ENCODE assay signal across 11 cellular contexts in the genomic region with DNA sequence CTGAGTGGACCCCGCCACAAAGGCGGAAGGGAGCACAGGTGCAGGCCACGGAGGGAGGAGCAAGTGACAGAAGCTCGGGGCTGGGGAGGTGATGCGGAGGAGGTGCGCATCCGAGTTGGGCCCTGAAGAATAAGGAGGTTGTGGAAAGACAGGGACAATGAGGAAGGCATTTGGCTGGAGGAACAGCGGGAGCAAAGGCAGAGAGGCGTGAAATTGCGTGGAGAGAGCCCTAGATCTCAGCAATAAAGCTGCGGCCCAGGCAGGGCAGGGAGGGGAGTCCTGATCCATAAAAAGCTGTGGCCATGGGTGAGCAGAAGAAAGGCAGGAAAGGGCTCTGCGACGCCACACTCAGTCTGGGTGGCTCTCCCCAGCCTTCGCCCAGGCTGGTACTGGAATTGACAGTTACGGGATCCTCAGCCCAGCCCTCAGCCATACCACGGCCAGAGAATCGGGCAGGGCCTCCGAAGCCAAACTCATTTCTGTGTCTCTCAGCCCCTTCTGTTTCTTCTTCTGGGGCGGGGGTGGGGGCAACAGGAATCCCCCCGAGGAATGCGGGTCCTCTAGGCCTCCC. TPM values are rescaled to one million over a fixed set of nuclear protein-coding genes. Genes with fewer than 3 reads are reported as not detected.
DNase-seq lines count a peak whose midpoint lies in the region; ATAC-seq and TF ChIP-seq lines count a peak whose summit lies in the region.
"Had no signal": no experiment of that assay in that cellular context is flagged by ENCODE, and none has a peak within 500 bp of the region (broad histone marks: within the 10 kb centered on the region; RNA-seq: fewer than 3 reads in every experiment).

No MANE protein-coding gene starts in this region.

- intact Hi-C loops in psoas muscle (cut with DNase I): no loop called here

- 55 to 66% (median 65%) methylated on average over 21 of the region's 21 CpGs for WGBS in psoas muscle, 3 donors

- POLR2A ChIA-PET in CD8-positive, alpha-beta memory T cell (lab: Charles Lee): no interaction called here
- POLR2A ChIA-PET in RWPE1 (lab: Yijun Ruan, JAX; ENCODE audit: low non-redundant PET): no interaction called here

- peak overlapping the region in 6 of 7 donors; percentile 45 to 83 (median 78) for H3K4me3 Mint-ChIP-seq in CD8-positive, alpha-beta memory T cell
- H3K4me3 Mint-ChIP-seq in IgD-negative memory B cell (peak overlapping the region; percentile 34 to 92 (median 84)), glutamatergic neuron (ENCODE audit: unreplicated experiment) (peak overlapping the region; percentile 94)

- H3K36me3 Mint-ChIP-seq in CD8-positive, alpha-beta memory T cell: peaks cover 0 to 4% (median 0%) of the 10 kb centered on the region in 3 donors
- H3K36me3 Mint-ChIP-seq in IgD-negative memory B cell (peaks cover 6% of the 10 kb centered on the region), glutamatergic neuron (ENCODE audit: unreplicated experiment) (no peaks in the 10 kb centered on the region)

- DNase-seq in CD8-positive, alpha-beta memory T cell: no peak
- DNase-seq in glutamatergic neuron (no peak), psoas muscle (no peak), occipital lobe (lab: John Stamatoyannopoulos, UW) (no peak), RWPE1 (ENCODE audit: low spot score) (no peak), NCI-H748 treated with DMSO at 0.1 percent for 48 hours (lab: John Stamatoyannopoulos, UW) (no peak)
- DNase-seq: foreskin melanocyte, NCI-H2081 had no signal

- no peak overlapping the region for H3K27ac ChIP-seq in CD8-positive, alpha-beta memory T cell (ENCODE audit: low read depth, low read length)
- H3K27ac ChIP-seq in psoas muscle (no peak overlapping the region), RWPE1 (no peak overlapping the region)

- peaks cover 5 to 24% (median 12%) of the 10 kb centered on the region in 3 donors for H3K4me1 Mint-ChIP-seq in CD8-positive, alpha-beta memory T cell
- H3K4me1 Mint-ChIP-seq in IgD-negative memory B cell (peaks cover 2 to 10% (median 5%) of the 10 kb centered on the region in 3 donors), glutamatergic neuron (ENCODE audit: low read depth, unreplicated experiment) (peaks cover 31% of the 10 kb centered on the region)

- ATAC-seq in psoas muscle (no peak), GM21381 (IDR thresholded peaks at IDR 0.05; ENCODE audit: unreplicated experiment) (no peak)

- peaks cover 8% of the 10 kb centered on the region for H3K4me1 ChIP-seq in CD8-positive, alpha-beta memory T cell (ENCODE audit: insufficient read depth, low read length)
- H3K4me1 ChIP-seq in psoas muscle: peaks cover 10% of the 10 kb centered on the region

- no peaks in the 10 kb centered on the region for H3K9me3 Mint-ChIP-seq in CD8-positive, alpha-beta memory T cell
- peaks cover 0 to 3% (median 0%) of the 10 kb centered on the region in 3 donors for H3K9me3 Mint-ChIP-seq in IgD-negative memory B cell
- H3K9me3 Mint-ChIP-seq in glutamatergic neuron (ENCODE audit: unreplicated experiment): peaks cover 5% of the 10 kb centered on the region

- no peaks in the 10 kb centered on the region for H3K36me3 ChIP-seq in CD8-positive, alpha-beta memory T cell (ENCODE audit: insufficient read depth, low read length)
- H3K36me3 ChIP-seq in psoas muscle (ENCODE audit: insufficient read depth in 1 of 2, low read depth in 1 of 2): no peaks in the 10 kb centered on the region

- peak overlapping the region in 1 of 8 donors; percentile 89 for H3K27ac Mint-ChIP-seq in CD8-positive, alpha-beta memory T cell
- no peak overlapping the region for H3K27ac Mint-ChIP-seq in IgD-negative memory B cell
- H3K27ac Mint-ChIP-seq in glutamatergic neuron (ENCODE audit: unreplicated experiment): no peak overlapping the region

- CTCF ChIA-PET in CD8-positive, alpha-beta memory T cell (lab: Charles Lee): no interaction called here
- CTCF ChIA-PET in RWPE1 (lab: Yijun Ruan, JAX): no interaction called here

- peaks cover 41 to 64% of the 10 kb centered on the region in 2 donors for H3K27me3 Mint-ChIP-seq in CD8-positive, alpha-beta memory T cell
- peaks cover 46% of the 10 kb centered on the region for H3K27me3 Mint-ChIP-seq in IgD-negative memory B cell
- peaks cover 14% of the 10 kb centered on the region for H3K27me3 Mint-ChIP-seq in glutamatergic neuron (ENCODE audit: unreplicated experiment)

- no peaks in the 10 kb centered on the region for H3K9me3 ChIP-seq in CD8-positive, alpha-beta memory T cell (ENCODE audit: low read length)
- no peaks in the 10 kb centered on the region for H3K9me3 ChIP-seq in psoas muscle

- TF ChIP-seq CTCF in glutamatergic neuron (IDR thresholded peaks at IDR 0.05; ENCODE audit: partially characterized antibody, unreplicated experiment) (no peak), psoas muscle (IDR thresholded peaks at IDR 0.05) (no peak), RWPE1 (conservative IDR thresholded peaks at IDR 0.05; ENCODE audit: low read depth) (no peak)

- no peak overlapping the region for H3K4me3 ChIP-seq in CD8-positive, alpha-beta memory T cell (ENCODE audit: low read length)
- H3K4me3 ChIP-seq in psoas muscle: peak overlapping the region; percentile 61

- H3K27me3 ChIP-seq in CD8-positive, alpha-beta memory T cell (ENCODE audit: insufficient read depth, low read length, poor library complexity, severe bottlenecking): peaks cover 35% of the 10 kb centered on the region
- H3K27me3 ChIP-seq in psoas muscle (ENCODE audit: insufficient read depth in 3 of 3, low read length in 2 of 3): peaks cover 0 to 64% (median 14%) of the 10 kb centered on the region in 3 donors

RNA-seq across cellular contexts. Expression of a gene that starts 2.2 kb away (rescaled TPM):
- total RNA-seq in CD8-positive, alpha-beta memory T cell: under 1 TPM; 0.42 to 0.70 TPM
- 0.12 TPM for polyA plus RNA-seq in CD8-positive, alpha-beta memory T cell
- not detected for polyA plus RNA-seq in IgD-negative memory B cell
- total RNA-seq in glutamatergic neuron (ENCODE audit: unreplicated experiment): 107 TPM
- under 1 TPM; 0.17 to 0.20 (median 0.18) TPM for total RNA-seq in psoas muscle
- polyA plus RNA-seq in psoas muscle: under 1 TPM; 0.01 to 0.08 (median 0.04) TPM
- total RNA-seq in occipital lobe: 0.47 TPM
- total RNA-seq: Daoy had no signal

RNA-seq across cellular contexts. Expression of a gene that starts 41.6 kb away (rescaled TPM):
- not detected for total RNA-seq in CD8-positive, alpha-beta memory T cell
- polyA plus RNA-seq in CD8-positive, alpha-beta memory T cell: not detected
- not detected for polyA plus RNA-seq in IgD-negative memory B cell
- not detected for total RNA-seq in glutamatergic neuron (ENCODE audit: unreplicated experiment)
- total RNA-seq in psoas muscle: not detected
- polyA plus RNA-seq in psoas muscle: under 1 TPM in 1 of 3 donors, not detected in 2; 0.16 TPM
- total RNA-seq in occipital lobe: not detected
- total RNA-seq: Daoy had no signal

Comparison
In these comparisons a context has a peak if more than half of its experiments do, and no peak if none do; other contexts are left out.
1. RNA of a gene that starts 2.2 kb away (total RNA-seq): 107 TPM in glutamatergic neuron (single experiment); 0.42 to 0.70 TPM in CD8-positive, alpha-beta memory T cell, 0.47 TPM in occipital lobe (single experiment) and 0.17 to 0.20 TPM in psoas muscle; every median in the first group is over 10 times any median in the second.
2. Peak in every context shown above with its lines, with median percentiles within 50 percentile points of each other: H3K4me3 Mint-ChIP-seq.